Comparison of ENCODE assay signal across 1 cellular context in genomic region chr1:36156329-36157114, GRCh38.
A peak's percentile ranks its signal among the peaks of the same experiment; 100 is the strongest.
TF ChIP-seq lines count a peak whose summit lies in the region.

No MANE protein-coding gene starts in this region.

TF ChIP-seq in K562, 482 proteins besides CTCF, POLR2A, EP300 and RAD21 (continued from another document and continues in another):
- 0 out of 2 replicates have a peak, but pooled peaks have one; percentile 27 for TF ChIP-seq ZBTB40 (IDR thresholded peaks at IDR 0.05)
- TF ChIP-seq ZBTB40 (CRISPR knock-in tag; IDR thresholded peaks at IDR 0.05), result no peak; the same call in 1 of the 2 replicates
- TF ChIP-seq PPARD (CRISPR knock-in tag; IDR thresholded peaks at IDR 0.05), result no peak
- no peak for TF ChIP-seq POU5F1 (IDR thresholded peaks at IDR 0.05; ENCODE audit: borderline replicate concordance, low read depth, low read length, partially characterized antibody)
- no peak for TF ChIP-seq JUND (IDR thresholded peaks at IDR 0.05; ENCODE audit: borderline replicate concordance, low read depth, low read length)
- no peak for TF ChIP-seq JUND (tag; IDR thresholded peaks at IDR 0.05; ENCODE audit: borderline replicate concordance, low read depth, low read length)
- TF ChIP-seq IRF1 (CRISPR knock-in tag; IDR thresholded peaks at IDR 0.05; ENCODE audit: borderline replicate concordance), result no peak
- peak in 1 of 2 experiments; percentile 6; a peak in 3 of 4 replicates for TF ChIP-seq NRF1 (conservative IDR thresholded peaks at IDR 0.05 in 1 of 2, IDR thresholded peaks at IDR 0.05 in 1 of 2)
- no peak for TF ChIP-seq HDGF (IDR thresholded peaks at IDR 0.05)
- no peak for TF ChIP-seq ZNF232 (CRISPR knock-in tag; IDR thresholded peaks at IDR 0.05)
- TF ChIP-seq ZBTB8A (IDR thresholded peaks at IDR 0.05; ENCODE audit: partially characterized antibody), result no peak
- no peak for TF ChIP-seq ZNF24 (IDR thresholded peaks at IDR 0.05)
- TF ChIP-seq TFAP4 (CRISPR knock-in tag; IDR thresholded peaks at IDR 0.05; ENCODE audit: borderline replicate concordance), result peak; percentile 78; the same call in 1 of the 2 replicates
- TF ChIP-seq AFF4 (CRISPR knock-in tag; IDR thresholded peaks at IDR 0.05), result no peak; the same call in 1 of the 2 replicates
- 0 out of 2 replicates have a peak, but pooled peaks have one; percentile 47 for TF ChIP-seq E2F4 (CRISPR knock-in tag; IDR thresholded peaks at IDR 0.05; ENCODE audit: low read depth)
- no peak for TF ChIP-seq U2AF2 (optimal IDR thresholded peaks at IDR 0.05; ENCODE audit: low read depth, low read length)
- TF ChIP-seq CTBP1 (IDR thresholded peaks at IDR 0.05; ENCODE audit: borderline replicate concordance), result peak; percentile 35; the same call in 1 of the 2 replicates
- TF ChIP-seq PTTG1 (tag; IDR thresholded peaks at IDR 0.05; ENCODE audit: low read depth), result no peak
- TF ChIP-seq ZNF512 (tag; IDR thresholded peaks at IDR 0.05), result no peak
- no peak for TF ChIP-seq MCM7 (IDR thresholded peaks at IDR 0.05)
- TF ChIP-seq MCM2 (IDR thresholded peaks at IDR 0.05; ENCODE audit: low read depth), result no peak
- TF ChIP-seq ZNF224 (CRISPR knock-in tag; IDR thresholded peaks at IDR 0.05), result no peak
- no peak for TF ChIP-seq RNF2 (IDR thresholded peaks at IDR 0.05)
- TF ChIP-seq FOXO4 (CRISPR knock-in tag; IDR thresholded peaks at IDR 0.05), result no peak
- TF ChIP-seq HMG20B (CRISPR knock-in tag; IDR thresholded peaks at IDR 0.05), result no peak
- no peak for TF ChIP-seq THRAP3 (IDR thresholded peaks at IDR 0.05; ENCODE audit: borderline replicate concordance)
- TF ChIP-seq CEBPZ (IDR thresholded peaks at IDR 0.05; ENCODE audit: borderline replicate concordance, low read depth, low read length), result no peak
- TF ChIP-seq ARID1B (IDR thresholded peaks at IDR 0.05), result no peak
- TF ChIP-seq SREBF2 (CRISPR knock-in tag; IDR thresholded peaks at IDR 0.05), result no peak; the same call in 1 of the 2 replicates
- TF ChIP-seq TBP (optimal IDR thresholded peaks at IDR 0.05; ENCODE audit: low read depth, low read length), result peak; percentile 10
- TF ChIP-seq OTX1 (CRISPR knock-in tag; IDR thresholded peaks at IDR 0.05), result peak; percentile 78; the same call in 1 of the 2 replicates
- no peak for TF ChIP-seq ZNF79 (CRISPR knock-in tag; IDR thresholded peaks at IDR 0.05; ENCODE audit: low read depth)
- TF ChIP-seq E2F1 (CRISPR knock-in tag; IDR thresholded peaks at IDR 0.05), result no peak; the same call in 1 of the 2 replicates
- TF ChIP-seq NELFE (IDR thresholded peaks at IDR 0.05; ENCODE audit: insufficient read depth, insufficient read length), result no peak
- no peak for TF ChIP-seq HNRNPL (IDR thresholded peaks at IDR 0.05; ENCODE audit: low read depth, low read length)
